ENCODE assay signal across 8 cellular contexts in genomic region chr2:127398239-127398590, GRCh38. TPM values are rescaled to one million over a fixed set of nuclear protein-coding genes. Genes with fewer than 3 reads are reported as not detected.
DNase-seq lines count a peak whose midpoint lies in the region; ATAC-seq, FAIRE-seq and TF ChIP-seq lines count a peak whose summit lies in the region.

No MANE protein-coding gene starts in this region.

- H3K27me3 ChIP-seq in A673 (replicated peaks; ENCODE audit: insufficient read depth, low read depth, low read length, poor library complexity) = no peaks in the 10 kb centered on the region
- no peaks in the 10 kb centered on the region for H3K27me3 ChIP-seq in hepatocyte

- peaks cover 4% of the 10 kb centered on the region for H3K9me3 Mint-ChIP-seq in activated naive CD8-positive, alpha-beta T cell treated with anti-CD3 and anti-CD28 coated beads, Interleukin-2, amount 50 U/mL, for 24 hours

- H3K27ac Mint-ChIP-seq in activated naive CD8-positive, alpha-beta T cell treated with anti-CD3 and anti-CD28 coated beads, Interleukin-2, amount 50 U/mL, for 24 hours = peak overlapping the region; percentile 70

- peak; percentile 90 for DNase-seq in A673 (ENCODE audit: low spot score)
- peak; percentile 65 for DNase-seq in GM18507 (ENCODE audit: extremely low spot score, insufficient read length, low read depth)
- DNase-seq in NCI-H2196 treated with DMSO at 0.1 percent for 48 hours (lab: John Stamatoyannopoulos, UW; ENCODE audit: unreplicated experiment) = peak; percentile 60
- DNase-seq in activated naive CD8-positive, alpha-beta T cell treated with anti-CD3 and anti-CD28 coated beads, Interleukin-2, amount 50 U/mL, for 24 hours = peak; percentile 55
- DNase-seq in hepatocyte (ENCODE audit: low spot score) = peak; percentile 91
- DNase-seq in stimulated activated CD4-positive, alpha-beta T cell treated with anti-CD3 and anti-CD28 coated beads, Interleukin-1b, Interleukin-23, amount 100 ng/mL, for 48 hours = peak; percentile 61
- DNase-seq in ecto neural progenitor cell (ENCODE audit: low spot score) = no peak

- no peaks in the 10 kb centered on the region for H3K9me2 ChIP-seq in hepatocyte (replicated peaks; ENCODE audit: insufficient read depth)

- H3K36me3 ChIP-seq in A673 (ENCODE audit: insufficient read depth, low read length, poor library complexity, severe bottlenecking) = no peaks in the 10 kb centered on the region
- no peaks in the 10 kb centered on the region for H3K36me3 ChIP-seq in hepatocyte (replicated peaks; ENCODE audit: insufficient read depth, low read depth)

- no peak for TF ChIP-seq CTCF in A673 (conservative IDR thresholded peaks at IDR 0.05; ENCODE audit: low read depth, low read length)
- TF ChIP-seq CTCF in hepatocyte (IDR thresholded peaks at IDR 0.05; ENCODE audit: poor library complexity) = no peak

- H3K4me1 ChIP-seq in A673 (ENCODE audit: insufficient read depth, low read length, poor library complexity, severe bottlenecking) = peaks cover 4% of the 10 kb centered on the region
- peaks cover 11% of the 10 kb centered on the region for H3K4me1 ChIP-seq in hepatocyte (ENCODE audit: insufficient read depth)

- H3K9me3 ChIP-seq in A673 (ENCODE audit: low read depth, low read length, poor library complexity, severe bottlenecking) = no peaks in the 10 kb centered on the region
- no peaks in the 10 kb centered on the region for H3K9me3 ChIP-seq in hepatocyte (ENCODE audit: low read depth)

- CTCF ChIA-PET in A673 (lab: Charles Lee) = interaction anchor here (0.7 kb wide), 1 partner anchor 74 kb away, joined by 9 read pairs; no protein-coding TSS in a partner anchor

- peaks cover 2% of the 10 kb centered on the region for H3K36me3 Mint-ChIP-seq in activated naive CD8-positive, alpha-beta T cell treated with anti-CD3 and anti-CD28 coated beads, Interleukin-2, amount 50 U/mL, for 24 hours (ENCODE audit: low read depth)

- FAIRE-seq in GM18507 (lab: Jason Lieb, UNC) = peak; percentile 57

- H3K4me3 Mint-ChIP-seq in activated naive CD8-positive, alpha-beta T cell treated with anti-CD3 and anti-CD28 coated beads, Interleukin-2, amount 50 U/mL, for 24 hours = no peak overlapping the region

- intact Hi-C loops in A673 (cut with micrococcal nuclease; ENCODE audit: unreplicated experiment) = no loop called here

- no peak overlapping the region for H3K27ac ChIP-seq in A673 (ENCODE audit: low read depth, low read length, poor library complexity, severe bottlenecking)
- H3K27ac ChIP-seq in hepatocyte = peak overlapping the region; percentile 73

- no peaks in the 10 kb centered on the region for H4K20me1 ChIP-seq in hepatocyte (ENCODE audit: insufficient read depth, poor library complexity, severe bottlenecking)

- H3K4me1 Mint-ChIP-seq in activated naive CD8-positive, alpha-beta T cell treated with anti-CD3 and anti-CD28 coated beads, Interleukin-2, amount 50 U/mL, for 24 hours = peaks cover 37% of the 10 kb centered on the region

- no peak overlapping the region for H2AFZ ChIP-seq in hepatocyte

- no peaks in the 10 kb centered on the region for H3K79me2 ChIP-seq in hepatocyte

- WGBS in hepatocyte (ENCODE audit: low lambda C conversion rate, missing lambda C conversion rate) = 42% methylated on average over 4 of the region's 4 CpGs

- no peak overlapping the region for H3K4me2 ChIP-seq in hepatocyte

- no TSS peak for BruUV-seq in A673 (replicated peaks; lab: Mats Ljungman, UMichigan)

- H3K4me3 ChIP-seq in A673 (ENCODE audit: low read depth, low read length, poor library complexity, severe bottlenecking) (no peak overlapping the region), hepatocyte (no peak overlapping the region)

- no peaks in the 10 kb centered on the region for H3K27me3 Mint-ChIP-seq in activated naive CD8-positive, alpha-beta T cell treated with anti-CD3 and anti-CD28 coated beads, Interleukin-2, amount 50 U/mL, for 24 hours

- peak; percentile 93 for ATAC-seq in HG02798 (IDR thresholded peaks at IDR 0.05; ENCODE audit: poor library complexity, unreplicated experiment)
- peak; percentile 70 for ATAC-seq in activated naive CD8-positive, alpha-beta T cell treated with anti-CD3 and anti-CD28 coated beads, Interleukin-2, amount 50 U/mL, for 24 hours

- POLR2A ChIA-PET in A673 (lab: Charles Lee; ENCODE audit: low non-redundant PET) = interaction anchor here (0.6 kb wide), 1 partner anchor 54 kb away, joined by 4 read pairs; no protein-coding TSS in a partner anchor

RNA-seq across cellular contexts. Expression of gene MAP3K2, which starts 10.4 kb away (rescaled TPM):
- total RNA-seq in A673 (2021) (54.8 and 55.1 TPM in 2 replicates), hepatocyte (42.9 and 52.5 TPM in 2 replicates)
- polyA plus RNA-seq in hepatocyte = 28.5 and 35.7 TPM in 2 replicates

RNA-seq across cellular contexts. Expression of gene PROC, which starts 20.0 kb away (rescaled TPM):
- 0.37 TPM in 1 of 2 replicates, not detected in the other for total RNA-seq in A673 (2021)
- total RNA-seq in hepatocyte = 42.6 and 62.3 TPM in 2 replicates
- polyA plus RNA-seq in hepatocyte = 48.9 and 70.2 TPM in 2 replicates

Comparison
In these comparisons a context has a peak if more than half of its experiments do, and no peak if none do; other contexts are left out.
1. RNA of gene PROC, which starts 20.0 kb away (total RNA-seq): 42.6 to 62.3 TPM in hepatocyte; 0.37 TPM in A673; every median in the first group is over 10 times any median in the second.